In the genomic region with DNA sequence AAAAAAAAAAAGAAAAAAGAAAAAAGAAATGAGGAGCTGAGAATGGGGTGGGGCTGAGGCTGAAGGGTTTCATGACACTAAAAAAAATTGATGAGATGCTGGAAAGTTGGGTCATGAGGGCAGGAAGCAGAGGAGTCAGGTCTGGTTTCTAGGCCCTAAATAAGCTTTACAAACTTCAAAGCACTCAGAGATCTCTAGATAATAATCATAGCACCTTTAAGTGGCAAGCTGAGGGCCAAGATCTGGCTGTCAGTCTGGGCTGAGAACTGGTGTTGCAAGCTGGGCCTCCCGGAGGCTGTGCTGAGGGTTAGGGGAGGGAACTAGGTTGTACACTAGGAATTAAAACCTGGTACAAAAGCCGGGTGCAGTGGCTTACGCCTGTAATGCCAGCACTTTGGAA, we compare ENCODE assay signal across 11 cellular contexts. TPM values are rescaled to one million over a fixed set of nuclear protein-coding genes. Genes with fewer than 3 reads are reported as not detected.
A peak's percentile ranks its signal among the peaks of the same experiment; 100 is the strongest.
DNase-seq lines count a peak whose midpoint lies in the region; TF ChIP-seq lines count a peak whose summit lies in the region.
"Had no signal": no experiment of that assay in that cellular context is flagged by ENCODE, and none has a peak within 500 bp of the region (broad histone marks: within the 10 kb centered on the region; RNA-seq: fewer than 3 reads in every experiment).

No MANE protein-coding gene starts in this region.

- no peaks in the 10 kb centered on the region for H3K9me3 Mint-ChIP-seq in activated CD4-positive, alpha-beta T cell treated with anti-CD3 and anti-CD28 coated beads, Interleukin-2, amount 10 ng/mL, durations not matched to agents 7 days and 5 days
- H3K9me3 Mint-ChIP-seq in activated naive CD8-positive, alpha-beta T cell (ENCODE audit: low read depth), result no peaks in the 10 kb centered on the region
- H3K9me3 Mint-ChIP-seq in HFFc6, result no peaks in the 10 kb centered on the region

- TF ChIP-seq CTCF in GM13976 (IDR thresholded peaks at IDR 0.05; ENCODE audit: borderline replicate concordance, control extremely low read depth, extremely low read depth, insufficient read depth, missing control alignments), result no peak
- no peak for TF ChIP-seq CTCF in testis (IDR thresholded peaks at IDR 0.05)
- no peak for TF ChIP-seq CTCF in HFFc6 (IDR thresholded peaks at IDR 0.05)

- 76 to 81% methylated on average over 3 of the region's 3 CpGs for WGBS in testis, 2 donors

- no peak overlapping the region for H3K4me3 ChIP-seq in testis

- CTCF ChIA-PET in activated CD4-positive, alpha-beta T cell treated with anti-CD3 and anti-CD28 coated beads, Interleukin-2, amount 10 ng/mL, durations not matched to agents 7 days and 5 days (lab: Charles Lee), result interaction anchor here (1.1 to 3.5 kb wide), 4 partner anchors 14 to 20 kb away, joined by 3 to 19 read pairs (median 6); a partner anchor contains a TSS

- DNase-seq in GM13976 (ENCODE audit: low spot score) (peak; percentile 72), NCI-H82 (lab: John Stamatoyannopoulos, UW) (no peak), iPS-NIHi7 (ENCODE audit: extremely low spot score) (no peak), testis (no peak), HFFc6 (no peak)
- DNase-seq in activated CD4-positive, alpha-beta T cell treated with anti-CD3 and anti-CD28 coated beads, Interleukin-2, amount 10 ng/mL, durations not matched to agents 7 days and 5 days, result peak; percentile 83
- DNase-seq in stimulated activated CD4-positive, alpha-beta T cell treated with anti-CD3 and anti-CD28 coated beads, Interleukin-12 subunit alpha, Interleukin-12 subunit beta, amount 100 ng/mL, for 48 hours (ENCODE audit: low read depth in 2 of 3, low spot score in 1 of 3), result peak in 2 of 3 donors; percentile 47 to 60
- DNase-seq: BE2C, NCI-H1092 had no signal

- no peaks in the 10 kb centered on the region for H3K27me3 ChIP-seq in testis
- H3K27me3 ChIP-seq: BE2C, neutrophil had no signal

- peak overlapping the region; percentile 95 for H3K27ac Mint-ChIP-seq in activated CD4-positive, alpha-beta T cell treated with anti-CD3 and anti-CD28 coated beads, Interleukin-2, amount 10 ng/mL, durations not matched to agents 7 days and 5 days
- peak overlapping the region; percentile 82 for H3K27ac Mint-ChIP-seq in activated naive CD8-positive, alpha-beta T cell
- H3K27ac Mint-ChIP-seq in HFFc6, result no peak overlapping the region

- in situ Hi-C loops in GM13976 (cut with MboI; ENCODE audit: low sequenced_read_pairs, unreplicated experiment), result no loop called here

- H3K9me3 ChIP-seq in testis, result no peaks in the 10 kb centered on the region
- H3K9me3 ChIP-seq: BE2C, neutrophil had no signal

- no peak overlapping the region for H3K27ac ChIP-seq in testis
- H3K27ac ChIP-seq: neutrophil had no signal

- no peaks in the 10 kb centered on the region for H3K27me3 Mint-ChIP-seq in activated CD4-positive, alpha-beta T cell treated with anti-CD3 and anti-CD28 coated beads, Interleukin-2, amount 10 ng/mL, durations not matched to agents 7 days and 5 days
- no peaks in the 10 kb centered on the region for H3K27me3 Mint-ChIP-seq in activated naive CD8-positive, alpha-beta T cell
- H3K27me3 Mint-ChIP-seq in HFFc6 (ENCODE audit: insufficient read depth), result peaks cover 2% of the 10 kb centered on the region

- H3K4me1 ChIP-seq in testis, result peaks cover 2% of the 10 kb centered on the region
- H3K4me1 ChIP-seq: BE2C had no signal

- peak overlapping the region; percentile 65 for H3K4me3 Mint-ChIP-seq in activated CD4-positive, alpha-beta T cell treated with anti-CD3 and anti-CD28 coated beads, Interleukin-2, amount 10 ng/mL, durations not matched to agents 7 days and 5 days
- H3K4me3 Mint-ChIP-seq in activated naive CD8-positive, alpha-beta T cell, result peak overlapping the region; percentile 63
- H3K4me3 Mint-ChIP-seq in HFFc6, result no peak overlapping the region

- no peaks in the 10 kb centered on the region for H3K36me3 ChIP-seq in testis (ENCODE audit: low read depth, missing control alignments)

- H3K4me1 Mint-ChIP-seq in activated CD4-positive, alpha-beta T cell treated with anti-CD3 and anti-CD28 coated beads, Interleukin-2, amount 10 ng/mL, durations not matched to agents 7 days and 5 days, result peaks cover 55% of the 10 kb centered on the region
- peaks cover 52% of the 10 kb centered on the region for H3K4me1 Mint-ChIP-seq in activated naive CD8-positive, alpha-beta T cell (ENCODE audit: low read depth)
- peaks cover 17% of the 10 kb centered on the region for H3K4me1 Mint-ChIP-seq in HFFc6 (ENCODE audit: low read depth)

- TF ChIP-seq POLR2A in testis (IDR thresholded peaks at IDR 0.05), result no peak

- H3K36me3 Mint-ChIP-seq in activated CD4-positive, alpha-beta T cell treated with anti-CD3 and anti-CD28 coated beads, Interleukin-2, amount 10 ng/mL, durations not matched to agents 7 days and 5 days (ENCODE audit: low read depth), result peaks cover 46% of the 10 kb centered on the region
- peaks cover 5% of the 10 kb centered on the region for H3K36me3 Mint-ChIP-seq in activated naive CD8-positive, alpha-beta T cell
- H3K36me3 Mint-ChIP-seq in HFFc6 (ENCODE audit: low read depth), result peaks cover 11% of the 10 kb centered on the region

- intact Hi-C loops in testis (cut with DNase I; ENCODE audit: low total_unique reads), result no loop called here

- POLR2A ChIA-PET in activated CD4-positive, alpha-beta T cell treated with anti-CD3 and anti-CD28 coated beads, Interleukin-2, amount 10 ng/mL, durations not matched to agents 7 days and 5 days (lab: Charles Lee), result interaction anchor here (0.6 kb wide), 2 partner anchors 16 to 475 kb away, joined by 3 read pairs; no protein-coding TSS in a partner anchor

RNA-seq across cellular contexts. Expression of a gene that starts 6.4 kb away (rescaled TPM):
- total RNA-seq in activated CD4-positive, alpha-beta T cell treated with anti-CD3 and anti-CD28 coated beads, Interleukin-2, amount 10 ng/mL, durations not matched to agents 7 days and 5 days, result 10 to 100 TPM; 17.5 to 18.2 TPM
- 10 to 100 TPM; 21.9 to 23.2 TPM for total RNA-seq in testis
- 11.3 TPM for polyA plus RNA-seq in testis (ENCODE audit: insufficient read depth, low read depth, low replicate concordance)
- total RNA-seq in HFFc6 (2021; fragmentation: NEBNext Ultra II Directional; extraction: Animal tissue kit (Norgen Biotek cat#: 25700)), result 1 to 10 TPM; 5.1 to 6.8 (median 5.7) TPM

RNA-seq across cellular contexts. Expression of a gene that starts 17.1 kb away (rescaled TPM):
- 10 to 100 TPM; 10.4 to 11.8 TPM for total RNA-seq in activated CD4-positive, alpha-beta T cell treated with anti-CD3 and anti-CD28 coated beads, Interleukin-2, amount 10 ng/mL, durations not matched to agents 7 days and 5 days
- total RNA-seq in testis, result 10 to 100 TPM; 18.7 to 23.3 TPM
- 13.1 TPM for polyA plus RNA-seq in testis (ENCODE audit: insufficient read depth, low read depth, low replicate concordance)
- total RNA-seq in HFFc6 (2021; fragmentation: NEBNext Ultra II Directional; extraction: Animal tissue kit (Norgen Biotek cat#: 25700)), result 1 to 10 TPM; 3.2 to 4.7 (median 3.8) TPM

RNA-seq across cellular contexts. Expression of a gene that starts 19.7 kb away (rescaled TPM):
- total RNA-seq in activated CD4-positive, alpha-beta T cell treated with anti-CD3 and anti-CD28 coated beads, Interleukin-2, amount 10 ng/mL, durations not matched to agents 7 days and 5 days, result 10 to 100 TPM; 13.3 to 13.8 TPM
- total RNA-seq in testis, result 10 to 100 TPM; 21.7 to 54.6 TPM
- 38.5 TPM for polyA plus RNA-seq in testis (ENCODE audit: insufficient read depth, low read depth, low replicate concordance)
- 10 to 100 TPM in 1 of 6 experiments, 1 to 10 TPM in 5; 5.9 to 10.4 (median 7.6) TPM for total RNA-seq in HFFc6 (2021; fragmentation: NEBNext Ultra II Directional; extraction: Animal tissue kit (Norgen Biotek cat#: 25700))

RNA-seq across cellular contexts. Expression of a gene that starts 25.4 kb away (rescaled TPM):
- total RNA-seq in activated CD4-positive, alpha-beta T cell treated with anti-CD3 and anti-CD28 coated beads, Interleukin-2, amount 10 ng/mL, durations not matched to agents 7 days and 5 days, result 1 to 10 TPM; 1.9 to 2.6 TPM
- total RNA-seq in testis, result 10 to 100 TPM; 52.2 to 64.3 TPM
- 52.3 TPM for polyA plus RNA-seq in testis (ENCODE audit: insufficient read depth, low read depth, low replicate concordance)
- 10 to 100 TPM; 19.8 to 22.8 (median 20.8) TPM for total RNA-seq in HFFc6 (2021; fragmentation: NEBNext Ultra II Directional; extraction: Animal tissue kit (Norgen Biotek cat#: 25700))

RNA-seq across cellular contexts. Expression of a gene that starts 33.7 kb away (rescaled TPM):
- total RNA-seq in activated CD4-positive, alpha-beta T cell treated with anti-CD3 and anti-CD28 coated beads, Interleukin-2, amount 10 ng/mL, durations not matched to agents 7 days and 5 days, result 10 to 100 TPM; 17.0 to 18.3 TPM
- 10 to 100 TPM; 14.8 to 17.1 TPM for total RNA-seq in testis
- polyA plus RNA-seq in testis (ENCODE audit: insufficient read depth, low read depth, low replicate concordance), result 5.9 TPM
- total RNA-seq in HFFc6 (2021; fragmentation: NEBNext Ultra II Directional; extraction: Animal tissue kit (Norgen Biotek cat#: 25700)), result 10 to 100 TPM in 3 of 6 experiments, 1 to 10 TPM in 3; 7.3 to 12.2 (median 10.1) TPM

Comparison
In these comparisons a context has a peak if more than half of its experiments do, and no peak if none do; other contexts are left out.
1. DNase-seq: peak in GM13976 (single experiment), activated CD4-positive, alpha-beta T cell treated with anti-CD3 and anti-CD28 coated beads, Interleukin-2, amount 10 ng/mL, durations not matched to agents 7 days and 5 days (single experiment) and stimulated activated CD4-positive, alpha-beta T cell treated with anti-CD3 and anti-CD28 coated beads, Interleukin-12 subunit alpha, Interleukin-12 subunit beta, amount 100 ng/mL, for 48 hours (2 of 3); none in NCI-H82 (single experiment), iPS-NIHi7 (single experiment), testis (single experiment) and HFFc6 (single experiment).